Comparison of ENCODE assay signal across 24 cellular contexts in genomic region chr9:36145970-36146369, GRCh38. TPM values are rescaled to one million over a fixed set of nuclear protein-coding genes. Genes with fewer than 3 reads are reported as not detected.
DNase-seq lines count a peak whose midpoint lies in the region; ATAC-seq and TF ChIP-seq lines count a peak whose summit lies in the region.
"Had no signal": no experiment of that assay in that cellular context is flagged by ENCODE, and none has a peak within 500 bp of the region (broad histone marks: within the 10 kb centered on the region; RNA-seq: fewer than 3 reads in every experiment).

No MANE protein-coding gene starts in this region.

- ATAC-seq in effector memory CD8-positive, alpha-beta T cell (replicated peaks) = no peak
- ATAC-seq: esophagus mucosa; heart right ventricle; Right ventricle myocardium inferior; sciatic nerve; SK-N-SH treated with all-trans-retinoic acid at 6 μM for 48 hours; stimulated activated naive CD8-positive, alpha-beta T cell treated with anti-CD3 and anti-CD28 coated beads, Interleukin-15, Interleukin-2, amounts not matched to agents 100 U/mL and 50 U/mL, for 24 hours had no signal

- peaks cover 80% of the 10 kb centered on the region for H3K4me1 Mint-ChIP-seq in activated CD4-positive, alpha-beta T cell treated with anti-CD3 and anti-CD28 coated beads, Interleukin-2, amount 10 ng/mL, durations not matched to agents 24 days and 14 days
- H3K4me1 Mint-ChIP-seq in CD8-positive, alpha-beta memory T cell = peaks cover 91 to 97% (median 91%) of the 10 kb centered on the region in 3 donors
- peaks cover 78 to 82% of the 10 kb centered on the region in 2 donors for H3K4me1 Mint-ChIP-seq in effector memory CD8-positive, alpha-beta T cell (ENCODE audit: low read depth in 2 of 2)

- DNase-seq in activated CD4-positive, alpha-beta T cell treated with anti-CD3 and anti-CD28 coated beads, Interleukin-2, amount 10 ng/mL, durations not matched to agents 24 days and 14 days = no peak
- no peak for DNase-seq in activated CD4-positive, alpha-beta T cell treated with anti-CD3 and anti-CD28 coated beads, Interleukin-2, amount 50 U/mL, for 48 hours
- DNase-seq in CD8-positive, alpha-beta memory T cell = no peak
- DNase-seq in effector memory CD8-positive, alpha-beta T cell = no peak
- no peak for DNase-seq in sigmoid colon
- DNase-seq in hypothalamus (lab: John Stamatoyannopoulos, UW) = no peak
- no peak for DNase-seq in stimulated activated CD4-positive, alpha-beta T cell treated with anti-CD3 and anti-CD28 coated beads, Interleukin-4, amount 100 ng/mL, for 1 hour
- DNase-seq in stimulated activated naive CD4-positive, alpha-beta T cell (lab: John Stamatoyannopoulos, UW) = no peak
- DNase-seq: activated gamma-delta T cell treated with Interleukin-2 at 50 U/mL for 16 hours; DMS153; foreskin fibroblast; heart right ventricle; NCI-H1092 treated with DMSO at 0.1 percent for 48 hours; NCI-H187; NCI-H2171; NCI-H510A treated with DMSO at 0.1 percent for 48 hours; stimulated activated CD4-positive, alpha-beta T cell treated with anti-CD3 and anti-CD28 coated beads, Interleukin-15, amount 100 ng/mL, for 24 hours; stimulated activated naive CD8-positive, alpha-beta T cell treated with anti-CD3 and anti-CD28 coated beads, Interleukin-15, Interleukin-2, amounts not matched to agents 100 U/mL and 50 U/mL, for 24 hours had no signal

- H3K36me3 Mint-ChIP-seq in activated CD4-positive, alpha-beta T cell treated with anti-CD3 and anti-CD28 coated beads, Interleukin-2, amount 10 ng/mL, durations not matched to agents 24 days and 14 days (ENCODE audit: low read depth) = peaks cover 38% of the 10 kb centered on the region
- H3K36me3 Mint-ChIP-seq in CD8-positive, alpha-beta memory T cell = peaks cover 12 to 24% (median 20%) of the 10 kb centered on the region in 3 donors
- peaks cover 36% of the 10 kb centered on the region for H3K36me3 Mint-ChIP-seq in effector memory CD8-positive, alpha-beta T cell (ENCODE audit: insufficient read depth)

- H3K4me3 Mint-ChIP-seq in activated CD4-positive, alpha-beta T cell treated with anti-CD3 and anti-CD28 coated beads, Interleukin-2, amount 10 ng/mL, durations not matched to agents 24 days and 14 days = peak overlapping the region; percentile 85
- peak overlapping the region; percentile 39 to 97 (median 93) for H3K4me3 Mint-ChIP-seq in CD8-positive, alpha-beta memory T cell
- H3K4me3 Mint-ChIP-seq in effector memory CD8-positive, alpha-beta T cell = peak overlapping the region; percentile 88 to 99

- peaks cover 98% of the 10 kb centered on the region for H3K4me1 ChIP-seq in CD8-positive, alpha-beta memory T cell (ENCODE audit: insufficient read depth, low read length)
- H3K4me1 ChIP-seq in sigmoid colon = peaks cover 0 to 91% (median 87%) of the 10 kb centered on the region in 4 donors

- no peak for TF ChIP-seq CTCF in sigmoid colon (IDR thresholded peaks at IDR 0.05)

- POLR2A ChIA-PET in CD8-positive, alpha-beta memory T cell (lab: Charles Lee) = no interaction called here

- no peaks in the 10 kb centered on the region for H3K27me3 Mint-ChIP-seq in activated CD4-positive, alpha-beta T cell treated with anti-CD3 and anti-CD28 coated beads, Interleukin-2, amount 10 ng/mL, durations not matched to agents 24 days and 14 days
- H3K27me3 Mint-ChIP-seq in CD8-positive, alpha-beta memory T cell = peaks cover 0 to 3% of the 10 kb centered on the region in 2 donors
- no peaks in the 10 kb centered on the region for H3K27me3 Mint-ChIP-seq in effector memory CD8-positive, alpha-beta T cell
- H3K27me3 Mint-ChIP-seq: progenitor cell of endocrine pancreas had no signal

- WGBS in sigmoid colon, 2 donors = 96 to 98% methylated on average over 4 of the region's 4 CpGs

- CTCF ChIA-PET in CD8-positive, alpha-beta memory T cell (lab: Charles Lee) = interaction anchor here (3.7 to 4.4 kb wide), 2 partner anchors 20 to 44 kb away, joined by 28 to 29 read pairs; no protein-coding TSS in a partner anchor

- H3K27ac Mint-ChIP-seq in activated CD4-positive, alpha-beta T cell treated with anti-CD3 and anti-CD28 coated beads, Interleukin-2, amount 10 ng/mL, durations not matched to agents 24 days and 14 days = no peak overlapping the region
- peak overlapping the region; percentile 79 to 99 (median 98) for H3K27ac Mint-ChIP-seq in CD8-positive, alpha-beta memory T cell
- H3K27ac Mint-ChIP-seq in effector memory CD8-positive, alpha-beta T cell = peak overlapping the region; percentile 98 to 100
- H3K27ac Mint-ChIP-seq: progenitor cell of endocrine pancreas had no signal

- peaks cover 5% of the 10 kb centered on the region for H3K9me3 ChIP-seq in CD8-positive, alpha-beta memory T cell (ENCODE audit: low read length)
- no peaks in the 10 kb centered on the region for H3K9me3 ChIP-seq in sigmoid colon

- H3K27ac ChIP-seq in CD8-positive, alpha-beta memory T cell (ENCODE audit: low read depth, low read length) = no peak overlapping the region
- H3K27ac ChIP-seq in sigmoid colon = peak overlapping the region in 3 of 4 donors; percentile 86 to 99 (median 93)

- intact Hi-C loops in activated CD4-positive, alpha-beta T cell treated with anti-CD3 and anti-CD28 coated beads, Interleukin-2, amount 10 ng/mL, durations not matched to agents 24 days and 14 days (cut with micrococcal nuclease) = no loop called here
- intact Hi-C loops in sigmoid colon (cut with DNase I) = no loop called here

- TF ChIP-seq POLR2A in sigmoid colon (IDR thresholded peaks at IDR 0.05) = no peak

- peaks cover 16% of the 10 kb centered on the region for H3K9me3 Mint-ChIP-seq in activated CD4-positive, alpha-beta T cell treated with anti-CD3 and anti-CD28 coated beads, Interleukin-2, amount 10 ng/mL, durations not matched to agents 24 days and 14 days
- peaks cover 0 to 9% (median 6%) of the 10 kb centered on the region in 5 donors for H3K9me3 Mint-ChIP-seq in CD8-positive, alpha-beta memory T cell
- H3K9me3 Mint-ChIP-seq in effector memory CD8-positive, alpha-beta T cell = peaks cover 4 to 8% of the 10 kb centered on the region in 2 donors

- H3K27me3 ChIP-seq in CD8-positive, alpha-beta memory T cell (ENCODE audit: insufficient read depth, low read length, poor library complexity, severe bottlenecking) = no peaks in the 10 kb centered on the region
- H3K27me3 ChIP-seq in sigmoid colon = no peaks in the 10 kb centered on the region
- H3K27me3 ChIP-seq: heart right ventricle had no signal

- H3K36me3 ChIP-seq in CD8-positive, alpha-beta memory T cell (ENCODE audit: insufficient read depth, low read length) = no peaks in the 10 kb centered on the region
- peaks cover 0 to 10% (median 3%) of the 10 kb centered on the region in 4 donors for H3K36me3 ChIP-seq in sigmoid colon

- TF ChIP-seq EP300 in sigmoid colon (IDR thresholded peaks at IDR 0.05) = no peak

- no peak overlapping the region for H3K4me3 ChIP-seq in CD8-positive, alpha-beta memory T cell (ENCODE audit: low read length)
- H3K4me3 ChIP-seq in sigmoid colon = no peak overlapping the region
- H3K4me3 ChIP-seq: heart right ventricle had no signal

RNA-seq across cellular contexts. Expression of gene GLIPR2, which starts 9.4 kb away (rescaled TPM):
- total RNA-seq in activated CD4-positive, alpha-beta T cell treated with anti-CD3 and anti-CD28 coated beads, Interleukin-2, amount 10 ng/mL, durations not matched to agents 24 days and 14 days = 25.5 and 25.7 TPM in 2 replicates
- 10 to 100 TPM; 17.1 to 17.5 TPM for total RNA-seq in CD8-positive, alpha-beta memory T cell
- polyA plus RNA-seq in CD8-positive, alpha-beta memory T cell = 139 TPM
- total RNA-seq in sigmoid colon = 10 to 100 TPM; 57.3 to 90.6 (median 77.6) TPM
- 10 to 100 TPM; 29.8 to 42.0 (median 32.5) TPM for polyA plus RNA-seq in sigmoid colon

RNA-seq across cellular contexts. Expression of gene CCIN, which starts 23.2 kb away (rescaled TPM):
- total RNA-seq in activated CD4-positive, alpha-beta T cell treated with anti-CD3 and anti-CD28 coated beads, Interleukin-2, amount 10 ng/mL, durations not matched to agents 24 days and 14 days = not detected in 2 replicates
- total RNA-seq in CD8-positive, alpha-beta memory T cell = not detected
- 0.14 TPM for polyA plus RNA-seq in CD8-positive, alpha-beta memory T cell
- total RNA-seq in sigmoid colon = 1 to 10 TPM in 1 of 4 donors, under 1 TPM in 2, not detected in 1; 0.71 to 2.5 (median 0.95) TPM
- polyA plus RNA-seq in sigmoid colon = under 1 TPM in 1 of 3 donors, not detected in 2; 0.07 TPM
- total RNA-seq: bronchial epithelial cell, esophagus mucosa, progenitor cell of endocrine pancreas, Right ventricle myocardium inferior, sciatic nerve had no signal

RNA-seq across cellular contexts. Expression of gene CLTA, which starts 44.8 kb away (rescaled TPM):
- total RNA-seq in activated CD4-positive, alpha-beta T cell treated with anti-CD3 and anti-CD28 coated beads, Interleukin-2, amount 10 ng/mL, durations not matched to agents 24 days and 14 days = 173 and 177 TPM in 2 replicates
- total RNA-seq in CD8-positive, alpha-beta memory T cell = 100 to 1,000 TPM; 185 to 186 TPM
- 77.6 TPM for polyA plus RNA-seq in CD8-positive, alpha-beta memory T cell
- 100 to 1,000 TPM; 151 to 176 (median 169) TPM for total RNA-seq in sigmoid colon
- 100 to 1,000 TPM; 293 to 299 (median 295) TPM for polyA plus RNA-seq in sigmoid colon
